Comparison of ENCODE assay signal across 21 cellular contexts in genomic region chr1:112599513-112599912, GRCh38. TPM values are rescaled to one million over a fixed set of nuclear protein-coding genes. Genes with fewer than 3 reads are reported as not detected.
DNase-seq lines count a peak whose midpoint lies in the region; ATAC-seq and TF ChIP-seq lines count a peak whose summit lies in the region.
"Had no signal": no experiment of that assay in that cellular context is flagged by ENCODE, and none has a peak within 500 bp of the region (broad histone marks: within the 10 kb centered on the region; RNA-seq: fewer than 3 reads in every experiment).

No MANE protein-coding gene starts in this region.

- H3K27ac ChIP-seq in IMR-90 (ENCODE audit: insufficient read depth, low read length), result no peak overlapping the region

- H4K20me1 ChIP-seq in IMR-90 (ENCODE audit: insufficient read depth, low read length), result no peaks in the 10 kb centered on the region

- CTCF ChIA-PET in IMR-90 (lab: Yijun Ruan, JAX), result interaction anchor here (1.1 kb wide), 1 partner anchor 14 kb away, joined by 3 read pairs; no protein-coding TSS in a partner anchor

- H4K91ac ChIP-seq in IMR-90 (ENCODE audit: insufficient read depth, low read depth, low read length), result no peak overlapping the region

- H2BK5ac ChIP-seq in IMR-90 (ENCODE audit: low read depth, low read length, poor library complexity, severe bottlenecking), result no peak overlapping the region

- no peak overlapping the region for H3K14ac ChIP-seq in IMR-90 (replicated peaks; ENCODE audit: low read depth, low read length)

- no TSS peak for BruUV-seq in IMR-90 (replicated peaks; lab: Mats Ljungman, UMichigan)

- no peak overlapping the region for H2BK120ac ChIP-seq in IMR-90 (ENCODE audit: low read depth, low read length)

- POLR2A ChIA-PET in IMR-90 (lab: Charles Lee; ENCODE audit: unreplicated experiment), result no interaction called here

- no peak overlapping the region for H3K4me3 ChIP-seq in IMR-90 (ENCODE audit: insufficient read depth, low read depth, low read length)
- H3K4me3 ChIP-seq: GM12878 had no signal

- H3K23ac ChIP-seq in IMR-90 (ENCODE audit: low read depth, low read length), result no peak overlapping the region

- no peak overlapping the region for H3K9ac ChIP-seq in IMR-90 (ENCODE audit: low read depth, low read length)

- H3K79me1 ChIP-seq in IMR-90 (ENCODE audit: low read depth in 1 of 2, low read length in 2 of 2), result no peaks in the 10 kb centered on the region; a peak in 1 of 4 replicates

- no peaks in the 10 kb centered on the region for H3K27me3 ChIP-seq in IMR-90 (ENCODE audit: control insufficient read depth, insufficient read depth, low read length)
- H3K27me3 ChIP-seq: BE2C had no signal

- intact Hi-C loops in IMR-90 (cut with micrococcal nuclease), result no loop called here

- TF ChIP-seq RAD21 in IMR-90 (IDR thresholded peaks at IDR 0.05; ENCODE audit: low read length), result no peak

- in situ Hi-C loops in IMR-90 (cut with MboI; ENCODE audit: low sequenced_read_pairs), result no loop called here

- dilution Hi-C loops in IMR-90 (cut with HindIII; ENCODE audit: low sequenced_read_pairs, unreplicated experiment), result no loop called here

- no peak overlapping the region for H3K18ac ChIP-seq in IMR-90 (ENCODE audit: low read depth, low read length)

- H3K4me2 ChIP-seq in IMR-90 (ENCODE audit: low read depth, low read length), result no peak overlapping the region

- H2AK9ac ChIP-seq in IMR-90 (replicated peaks; ENCODE audit: low read depth, low read length, poor library complexity), result no peak overlapping the region

- DNase-seq in SIG-M5 treated with dmso at 0.1 percent for 504 hours (lab: John Stamatoyannopoulos, UW; ENCODE audit: unreplicated experiment) (peak; percentile 14), SIG-M5 (lab: John Stamatoyannopoulos, UW) (no peak), IMR-90 (no peak), MV-4-11 (lab: John Stamatoyannopoulos, UW) (peak; percentile 34), T-helper 2 cell (no peak)
- no peak for DNase-seq in stimulated activated CD4-positive, alpha-beta T cell treated with anti-CD3 and anti-CD28 coated beads, Interleukin-15, amount 100 ng/mL, for 24 hours
- DNase-seq: ACHN; BE2C; C1 segment of cervical spinal cord; CD4-positive, CD25-positive, alpha-beta regulatory T cell; CD8-positive, alpha-beta memory T cell; COR-L47; DMS 273 treated with DMSO at 0.1 percent for 48 hours; DMS53; DND-41; EL; GOT3; H7; HFFc6 had no signal

- WGBS in IMR-90 (ENCODE audit: extremely low coverage in 2 of 2, insufficient read length in 1 of 2), 2 experiments, result no CpG with 5 or more reads among the region's 3 CpGs

- H2AFZ ChIP-seq in IMR-90 (replicated peaks; ENCODE audit: low read length, poor library complexity), result no peak overlapping the region

- TF ChIP-seq POLR2A in IMR-90 (IDR thresholded peaks at IDR 0.05; ENCODE audit: low read depth, low read length), result no peak

- no peaks in the 10 kb centered on the region for H3K4me1 ChIP-seq in IMR-90 (ENCODE audit: control insufficient read depth, insufficient read depth, low read length)

- H3K56ac ChIP-seq in IMR-90 (ENCODE audit: extremely low read depth, insufficient read depth, low read length), result no peak overlapping the region

- H2BK15ac ChIP-seq in IMR-90 (ENCODE audit: low read depth, low read length), result no peak overlapping the region

- no peak for ATAC-seq in IMR-90 (ENCODE audit: low read depth)
- ATAC-seq: GM12878, HCT116 had no signal

- no peak overlapping the region for H4K5ac ChIP-seq in IMR-90 (ENCODE audit: low read depth, low read length)

- no peak overlapping the region for H3K4ac ChIP-seq in IMR-90 (ENCODE audit: low read depth, low read length)

- TF ChIP-seq CTCF in IMR-90 (conservative IDR thresholded peaks at IDR 0.05; ENCODE audit: low read depth, low read length), result no peak

- H3K9me3 ChIP-seq in IMR-90 (ENCODE audit: control insufficient read depth, insufficient read depth, low read length), result no peaks in the 10 kb centered on the region
- H3K9me3 ChIP-seq: BE2C had no signal

- H2BK20ac ChIP-seq in IMR-90 (ENCODE audit: low read depth, low read length), result no peak overlapping the region

- no peaks in the 10 kb centered on the region for H3K9me1 ChIP-seq in IMR-90 (ENCODE audit: insufficient read depth, low read length)

- H4K8ac ChIP-seq in IMR-90 (ENCODE audit: low read depth in 2 of 2, low read length in 2 of 2), result no peak overlapping the region

- H3K36me3 ChIP-seq in IMR-90 (ENCODE audit: control insufficient read depth, insufficient read depth, low read length), result peaks cover 15% of the 10 kb centered on the region

- H2AK5ac ChIP-seq in IMR-90 (ENCODE audit: low read depth, low read length), result no peak overlapping the region

TF ChIP-seq in IMR-90, 13 proteins besides CTCF, POLR2A, EP300 and RAD21:
- no peak for TF ChIP-seq MXI1 (IDR thresholded peaks at IDR 0.05; ENCODE audit: borderline replicate concordance, low read depth, low read length)
- no peak for TF ChIP-seq NFE2L2 (IDR thresholded peaks at IDR 0.05; ENCODE audit: low read depth, low read length)
- no peak for TF ChIP-seq ELK1 (IDR thresholded peaks at IDR 0.05; ENCODE audit: borderline replicate concordance, low read depth, low read length)
- peak; percentile 37 for TF ChIP-seq CEBPB (IDR thresholded peaks at IDR 0.05; ENCODE audit: low read depth, low read length)
- no peak for TF ChIP-seq USF2 (IDR thresholded peaks at IDR 0.05; ENCODE audit: low read depth, low read length)
- TF ChIP-seq MAFK (IDR thresholded peaks at IDR 0.05; ENCODE audit: low read depth, low read length), result peak; percentile 93

RNA-seq across cellular contexts. Expression of gene ST7L, which starts 19.4 kb away (rescaled TPM):
- total RNA-seq in IMR-90 (2012; rRNA removed), result 14.7 and 16.9 TPM in 2 replicates
- 7.7 TPM in 2 replicates for polyA plus RNA-seq in IMR-90 (2012; rRNA removed)
- 3.7 and 6.0 TPM in 2 replicates for polyA plus RNA-seq in IMR-90 (2012; cell fraction: cytosol; rRNA removed)
- polyA plus RNA-seq in IMR-90 (2012; cell fraction: nucleus; rRNA removed; ENCODE audit: low replicate concordance), result 4.1 and 12.0 TPM in 2 replicates

RNA-seq across cellular contexts. Expression of gene CAPZA1, which starts 20.1 kb away (rescaled TPM):
- 262 and 440 TPM in 2 replicates for total RNA-seq in IMR-90 (2012; rRNA removed)
- polyA plus RNA-seq in IMR-90 (2012; rRNA removed), result 98.5 and 108 TPM in 2 replicates
- polyA plus RNA-seq in IMR-90 (2012; cell fraction: cytosol; rRNA removed), result 13.8 and 21.1 TPM in 2 replicates
- polyA plus RNA-seq in IMR-90 (2012; cell fraction: nucleus; rRNA removed; ENCODE audit: low replicate concordance), result 5.3 and 71.2 TPM in 2 replicates

Comparison
In these comparisons a context has a peak if more than half of its experiments do, and no peak if none do; other contexts are left out.
1. DNase-seq: peak in SIG-M5 treated with dmso at 0.1 percent for 504 hours (single experiment) and MV-4-11 (single experiment); none in SIG-M5 (single experiment), IMR-90 (single experiment), T-helper 2 cell (0 of 5) and stimulated activated CD4-positive, alpha-beta T cell treated with anti-CD3 and anti-CD28 coated beads, Interleukin-15, amount 100 ng/mL, for 24 hours (single experiment).